In the genomic region with DNA sequence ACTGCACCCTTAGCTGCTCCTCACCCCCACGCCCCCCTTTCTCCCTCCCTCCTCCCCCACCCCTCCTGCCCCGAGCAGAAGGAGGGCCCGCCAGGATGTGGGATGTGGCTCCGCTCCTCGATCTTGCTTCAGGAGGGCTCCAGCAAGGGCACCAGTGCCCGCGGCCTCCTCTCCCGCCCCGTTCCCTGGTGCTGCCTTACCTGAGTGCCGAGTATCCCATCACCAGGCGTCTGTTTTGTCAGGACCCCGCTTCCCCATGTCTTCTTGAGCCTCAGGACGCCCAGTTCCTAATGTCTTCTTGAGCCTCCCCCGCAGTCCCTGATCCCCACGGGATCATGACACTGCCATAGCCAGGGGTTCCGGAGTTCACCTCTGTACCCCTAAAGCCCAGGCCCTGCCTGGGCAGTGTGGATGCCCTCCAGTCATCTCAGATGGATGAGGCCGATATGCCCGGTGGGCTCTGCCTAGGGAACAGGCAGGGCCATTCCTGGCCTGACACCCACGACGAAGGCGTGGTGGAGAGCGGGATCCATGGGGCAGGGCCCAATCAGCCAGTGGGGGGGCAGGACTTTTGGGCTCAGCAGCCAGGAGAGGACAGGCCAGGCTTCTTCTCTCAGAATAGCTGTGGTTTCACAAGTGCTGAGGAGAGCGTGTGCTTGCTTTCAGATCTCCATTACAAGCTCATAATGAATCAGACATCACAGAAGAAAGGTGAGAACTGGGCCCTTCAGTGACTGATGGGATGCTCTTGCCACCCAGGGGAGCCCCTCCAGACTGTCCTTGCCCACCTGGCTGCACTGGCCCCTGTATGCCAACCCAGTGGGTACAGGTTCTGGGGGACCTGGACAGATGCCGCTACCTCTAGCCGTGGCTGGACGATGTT, we compare ENCODE assay signal across 12 cellular contexts. TPM values are rescaled to one million over a fixed set of nuclear protein-coding genes. Genes with fewer than 3 reads are reported as not detected.
DNase-seq lines count a peak whose midpoint lies in the region; ATAC-seq and TF ChIP-seq lines count a peak whose summit lies in the region.
"Not testable (repeated sequence)": the region's sequence is repeated elsewhere in the genome, so short reads cannot be mapped to it uniquely, and the experiment has no call there.
"Had no signal": no experiment of that assay in that cellular context is flagged by ENCODE, and none has a peak within 500 bp of the region (broad histone marks: within the 10 kb centered on the region; RNA-seq: fewer than 3 reads in every experiment).

No MANE protein-coding gene starts in this region.

- H3K4me1 ChIP-seq in DND-41 (ENCODE audit: insufficient read depth, low read length) (peaks cover 16% of the 10 kb centered on the region), spleen (peaks cover 0 to 22% (median 16%) of the 10 kb centered on the region in 6 donors)
- not testable (repeated sequence) for H3K4me1 ChIP-seq in colonic mucosa, left lung

- H3K27ac Mint-ChIP-seq in WTC11: not testable (repeated sequence)

- H2AFZ ChIP-seq in DND-41 (ENCODE audit: low read depth, low read length): not testable (repeated sequence)

- peak overlapping the region; percentile 58 for H3K4me2 ChIP-seq in DND-41 (ENCODE audit: insufficient read depth, low read length)

- peaks cover 10% of the 10 kb centered on the region for H3K27me3 Mint-ChIP-seq in WTC11 (ENCODE audit: low read depth)

- CTCF ChIA-PET in WTC11 (lab: Charles Lee): interaction anchor here (2.6 kb wide), 1 partner anchor 144 kb away, joined by 9 read pairs; no protein-coding TSS in a partner anchor

- POLR2A ChIA-PET in WTC11 (lab: Charles Lee): not testable (repeated sequence)

- H3K4me3 Mint-ChIP-seq in WTC11: peak overlapping the region; percentile 63

- not testable (repeated sequence) for TF ChIP-seq CTCF in DND-41 (IDR thresholded peaks at IDR 0.05; ENCODE audit: borderline replicate concordance, extremely low read depth, low read length, poor library complexity, severe bottlenecking); WTC11 (IDR thresholded peaks at IDR 0.05); colonic mucosa (IDR thresholded peaks at IDR 0.05); left lung (IDR thresholded peaks at IDR 0.05); spleen (IDR thresholded peaks at IDR 0.05 in 8 of 11, conservative IDR thresholded peaks at IDR 0.05 in 3 of 11)

- 55 to 62% (median 59%) methylated on average over 20 to 25 of the region's 26 CpGs for WGBS in spleen, 5 donors

- not testable (repeated sequence) for H3K27me3 ChIP-seq in DND-41 (ENCODE audit: insufficient read depth, low read length, poor library complexity); colonic mucosa
- peaks cover 0 to 39% of the 10 kb centered on the region in 2 donors for H3K27me3 ChIP-seq in left lung
- H3K27me3 ChIP-seq in spleen (replicated peaks in 1 of 7): peaks cover 0 to 27% (median 0%) of the 10 kb centered on the region in 7 donors

- H3K79me2 ChIP-seq in DND-41 (ENCODE audit: insufficient read depth, low read length): not testable (repeated sequence)

- not testable (repeated sequence) for H3K9me3 Mint-ChIP-seq in WTC11

- DNase-seq in DND-41 (peak; percentile 58), colonic mucosa (peak; percentile 17), left lung (peak in 1 of 2 donors; percentile 75), spleen (peak; percentile 80)
- DNase-seq in WTC11 (ENCODE audit: low spot score): not testable (repeated sequence)

- H3K27ac ChIP-seq in DND-41 (ENCODE audit: low read length); colonic mucosa; left lung; spleen: not testable (repeated sequence)

- H3K36me3 ChIP-seq in DND-41 (ENCODE audit: insufficient read depth, low read length); colonic mucosa; left lung; spleen: not testable (repeated sequence)

- H3K4me3 ChIP-seq in DND-41 (ENCODE audit: low read depth in 1 of 2, low read length in 2 of 2) (peak overlapping the region in 1 of 2 experiments; percentile 34; a peak in 2 of 4 replicates), left lung (peak overlapping the region in 1 of 2 donors; percentile 31), spleen (peak overlapping the region in 5 of 8 donors; percentile 27 to 68 (median 41))
- H3K4me3 ChIP-seq in colonic mucosa: not testable (repeated sequence)

- H4K20me1 ChIP-seq in DND-41 (ENCODE audit: insufficient read depth, low read length): not testable (repeated sequence)

- H3K9me3 ChIP-seq in DND-41 (ENCODE audit: insufficient read depth, low read length, severe bottlenecking); colonic mucosa; left lung; spleen: not testable (repeated sequence)

- H3K9ac ChIP-seq in DND-41 (ENCODE audit: low read depth, low read length): peak overlapping the region; percentile 32; the same call in 1 of the 2 replicates
- H3K9ac ChIP-seq in colonic mucosa (ENCODE audit: low read depth in 2 of 2, low read length in 2 of 2): not testable (repeated sequence)

- not testable (repeated sequence) for H3K4me1 Mint-ChIP-seq in WTC11

- intact Hi-C loops in colonic mucosa (cut with DNase I); left lung (cut with DNase I); spleen (cut with DNase I; ENCODE audit: low total_unique reads): not testable (repeated sequence)

- not testable (repeated sequence) for TF ChIP-seq POLR2A in spleen (IDR thresholded peaks at IDR 0.05)

- peak; percentile 62 for ATAC-seq in DND-41 (ENCODE audit: insufficient read depth, low read depth)
- peak; percentile 53 for ATAC-seq in GM19328 (IDR thresholded peaks at IDR 0.05; ENCODE audit: unreplicated experiment)
- peak; percentile 80 for ATAC-seq in HG02610 (IDR thresholded peaks at IDR 0.05; ENCODE audit: unreplicated experiment)
- ATAC-seq in HG03442 (IDR thresholded peaks at IDR 0.05; ENCODE audit: unreplicated experiment): peak; percentile 67
- ATAC-seq in WTC11: peak; percentile 22
- ATAC-seq in left lung: peak; percentile 2

- not testable (repeated sequence) for H3K36me3 Mint-ChIP-seq in WTC11

RNA-seq across cellular contexts. Expression of a gene that starts 1.5 kb away (rescaled TPM):
- 11.7 to 16.7 TPM (median 12.6 TPM) in 3 replicates for total RNA-seq in WTC11 (2021)
- 1 to 10 TPM; 2.0 to 4.1 TPM for total RNA-seq in colonic mucosa
- 1 to 10 TPM; 2.7 to 4.4 TPM for total RNA-seq in left lung
- 1 to 10 TPM in 4 of 7 donors, under 1 TPM in 3; 0.44 to 3.7 (median 1.0) TPM for total RNA-seq in spleen
- 1 to 10 TPM in 2 of 3 donors, under 1 TPM in 1; 0.77 to 1.2 (median 1.2) TPM for polyA plus RNA-seq in spleen

RNA-seq across cellular contexts. Expression of a gene that starts 37.0 kb away (rescaled TPM):
- total RNA-seq in WTC11 (2021): 162 to 179 TPM (median 167 TPM) in 3 replicates
- total RNA-seq in colonic mucosa: 100 to 1,000 TPM; 120 to 125 TPM
- total RNA-seq in left lung: 10 to 100 TPM; 43.4 to 59.8 TPM
- 10 to 100 TPM; 23.7 to 70.6 (median 38.4) TPM for total RNA-seq in spleen
- 100 to 1,000 TPM in 2 of 3 donors, 10 to 100 TPM in 1; 90.0 to 190 (median 108) TPM for polyA plus RNA-seq in spleen

RNA-seq across cellular contexts. Expression of a gene that starts 53.3 kb away (rescaled TPM):
- 0.25 to 0.28 TPM in 2 of 3 replicates, not detected in the other for total RNA-seq in WTC11 (2021)
- not detected for total RNA-seq in colonic mucosa
- total RNA-seq in left lung: not detected
- total RNA-seq in spleen: not detected
- polyA plus RNA-seq in spleen: under 1 TPM in 2 of 3 donors, not detected in 1; 0.10 to 0.86 TPM
- total RNA-seq: aorta, esophagus mucosa, left colon had no signal
- polyA plus RNA-seq: SK-N-SH had no signal

Comparison
In these comparisons a context has a peak if more than half of its experiments do, and no peak if none do; other contexts are left out.
1. ATAC-seq: peak in every context shown above with its lines; median percentile 80 in HG02610; 67 in HG03442; 62 in DND-41; 53 in GM19328; 22 in WTC11; 2 in left lung.